ENCODE assay signal across 7 cellular contexts in the genomic region with DNA sequence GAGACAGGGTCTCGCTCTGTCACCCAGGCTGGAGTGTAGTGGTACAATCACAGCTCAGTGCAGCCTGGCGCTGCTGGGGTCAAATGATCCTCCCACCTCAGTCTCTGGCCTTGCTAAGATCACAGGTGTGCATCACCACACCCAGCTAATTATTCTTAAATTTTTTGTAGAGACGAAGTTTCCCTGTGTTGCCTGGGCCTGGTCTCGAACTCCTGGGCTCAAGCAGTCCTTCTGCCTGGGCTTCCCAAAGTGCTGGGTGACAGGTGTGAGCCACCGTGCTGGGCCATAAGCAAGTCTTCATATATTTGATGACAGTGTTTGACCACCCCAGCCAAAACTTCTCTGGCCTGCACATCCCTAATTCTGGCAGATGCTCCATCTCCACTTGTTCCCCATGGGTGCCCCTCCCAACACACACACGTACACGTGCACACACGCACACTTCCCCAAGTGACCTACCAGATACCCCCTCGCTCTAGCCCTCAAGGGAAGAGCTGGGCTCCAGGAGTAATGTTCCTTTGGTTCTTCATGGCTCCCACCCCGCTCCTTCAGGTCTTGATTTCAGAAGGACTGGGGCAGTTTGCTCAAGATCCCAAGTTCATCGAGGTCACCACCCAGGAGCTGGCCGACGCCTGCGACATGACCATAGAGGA.
DNase-seq lines count a peak whose midpoint lies in the region; ATAC-seq and TF ChIP-seq lines count a peak whose summit lies in the region.

No MANE protein-coding gene starts in this region.

- peak overlapping the region; percentile 79 for H3K4me2 ChIP-seq in SU-DHL-6 (ENCODE audit: low read depth, low read length, poor library complexity, severe bottlenecking)
- peak overlapping the region; percentile 96 for H3K4me2 ChIP-seq in hepatocyte

- no peaks in the 10 kb centered on the region for H3F3A ChIP-seq in SU-DHL-6 (ENCODE audit: insufficient read depth)

- intact Hi-C loops in gastrocnemius medialis (cut with DNase I; ENCODE audit: low total_unique reads), result no loop called here

- H2AFZ ChIP-seq in SU-DHL-6 (ENCODE audit: low read depth, low read length, severe bottlenecking) (peak overlapping the region; percentile 44), hepatocyte (peak overlapping the region; percentile 77)

- WGBS in hepatocyte (ENCODE audit: low lambda C conversion rate, missing lambda C conversion rate), result 74% methylated on average over 14 of the region's 14 CpGs

- no peaks in the 10 kb centered on the region for H3K36me3 ChIP-seq in H7 (replicated peaks; ENCODE audit: control insufficient read depth, insufficient read depth, low read length)
- H3K36me3 ChIP-seq in SU-DHL-6 (ENCODE audit: low read length), result no peaks in the 10 kb centered on the region
- H3K36me3 ChIP-seq in hepatocyte (replicated peaks; ENCODE audit: insufficient read depth, low read depth), result no peaks in the 10 kb centered on the region
- H3K36me3 ChIP-seq in gastrocnemius medialis, result no peaks in the 10 kb centered on the region

- ATAC-seq in gastrocnemius medialis (no peak), GM21717 (IDR thresholded peaks at IDR 0.05; ENCODE audit: unreplicated experiment) (no peak)

- no peaks in the 10 kb centered on the region for H3K9me3 ChIP-seq in SU-DHL-6 (ENCODE audit: insufficient read depth, low read length)
- H3K9me3 ChIP-seq in hepatocyte (ENCODE audit: low read depth), result no peaks in the 10 kb centered on the region
- no peaks in the 10 kb centered on the region for H3K9me3 ChIP-seq in gastrocnemius medialis

- H3K79me2 ChIP-seq in SU-DHL-6 (ENCODE audit: insufficient read depth, low read length) (no peaks in the 10 kb centered on the region), hepatocyte (no peaks in the 10 kb centered on the region)

- no peak for TF ChIP-seq CTCF in SU-DHL-6 (IDR thresholded peaks at IDR 0.05; ENCODE audit: insufficient read depth, low read length, poor library complexity, severe bottlenecking)
- TF ChIP-seq CTCF in hepatocyte (IDR thresholded peaks at IDR 0.05; ENCODE audit: poor library complexity), result no peak
- TF ChIP-seq CTCF in gastrocnemius medialis (IDR thresholded peaks at IDR 0.05 in 4 of 5, conservative IDR thresholded peaks at IDR 0.05 in 1 of 5), result no peak

- H4K20me1 ChIP-seq in SU-DHL-6 (ENCODE audit: low read depth, low read length), result no peaks in the 10 kb centered on the region
- no peaks in the 10 kb centered on the region for H4K20me1 ChIP-seq in hepatocyte (ENCODE audit: insufficient read depth, poor library complexity, severe bottlenecking)

- in situ Hi-C loops in gastrocnemius medialis (cut with MboI; ENCODE audit: low sequenced_read_pairs in 4 of 4), result no loop called here

- H3K27me3 ChIP-seq in H7 (ENCODE audit: control insufficient read depth, insufficient read depth, low read length) (peaks cover 11% of the 10 kb centered on the region), SU-DHL-6 (ENCODE audit: low read length) (no peaks in the 10 kb centered on the region), hepatocyte (no peaks in the 10 kb centered on the region), gastrocnemius medialis (peaks cover 11 to 36% (median 31%) of the 10 kb centered on the region in 3 donors)

- DNase-seq in H7 (no peak), hepatocyte (ENCODE audit: low spot score) (no peak), gastrocnemius medialis (no peak), NCI-H82 treated with DMSO at 0.1 percent for 48 hours (lab: John Stamatoyannopoulos, UW; ENCODE audit: unreplicated experiment) (no peak), foreskin melanocyte (no peak)

- H3K4me3 ChIP-seq in H7 (ENCODE audit: insufficient read depth, low read depth, low read length) (peak overlapping the region; percentile 75), SU-DHL-6 (ENCODE audit: insufficient read depth, low read length, poor library complexity, severe bottlenecking) (peak overlapping the region; percentile 42), hepatocyte (peak overlapping the region; percentile 33), gastrocnemius medialis (peak overlapping the region; percentile 24 to 53 (median 40))

- no peak overlapping the region; the same call in 1 of the 2 replicates for H3K9ac ChIP-seq in SU-DHL-6 (ENCODE audit: low read length)

- TF ChIP-seq POLR2A in gastrocnemius medialis (IDR thresholded peaks at IDR 0.05), result no peak

- H3K9me2 ChIP-seq in SU-DHL-6 (replicated peaks; ENCODE audit: insufficient read depth, low read length) (no peaks in the 10 kb centered on the region), hepatocyte (replicated peaks; ENCODE audit: insufficient read depth) (no peaks in the 10 kb centered on the region)

- H3K4me1 ChIP-seq in hepatocyte (ENCODE audit: insufficient read depth), result peaks cover 4% of the 10 kb centered on the region
- no peaks in the 10 kb centered on the region for H3K4me1 ChIP-seq in gastrocnemius medialis

- H3K27ac ChIP-seq in SU-DHL-6 (ENCODE audit: low read depth, low read length) (no peak overlapping the region), hepatocyte (no peak overlapping the region), gastrocnemius medialis (no peak overlapping the region)
